In the genomic region with DNA sequence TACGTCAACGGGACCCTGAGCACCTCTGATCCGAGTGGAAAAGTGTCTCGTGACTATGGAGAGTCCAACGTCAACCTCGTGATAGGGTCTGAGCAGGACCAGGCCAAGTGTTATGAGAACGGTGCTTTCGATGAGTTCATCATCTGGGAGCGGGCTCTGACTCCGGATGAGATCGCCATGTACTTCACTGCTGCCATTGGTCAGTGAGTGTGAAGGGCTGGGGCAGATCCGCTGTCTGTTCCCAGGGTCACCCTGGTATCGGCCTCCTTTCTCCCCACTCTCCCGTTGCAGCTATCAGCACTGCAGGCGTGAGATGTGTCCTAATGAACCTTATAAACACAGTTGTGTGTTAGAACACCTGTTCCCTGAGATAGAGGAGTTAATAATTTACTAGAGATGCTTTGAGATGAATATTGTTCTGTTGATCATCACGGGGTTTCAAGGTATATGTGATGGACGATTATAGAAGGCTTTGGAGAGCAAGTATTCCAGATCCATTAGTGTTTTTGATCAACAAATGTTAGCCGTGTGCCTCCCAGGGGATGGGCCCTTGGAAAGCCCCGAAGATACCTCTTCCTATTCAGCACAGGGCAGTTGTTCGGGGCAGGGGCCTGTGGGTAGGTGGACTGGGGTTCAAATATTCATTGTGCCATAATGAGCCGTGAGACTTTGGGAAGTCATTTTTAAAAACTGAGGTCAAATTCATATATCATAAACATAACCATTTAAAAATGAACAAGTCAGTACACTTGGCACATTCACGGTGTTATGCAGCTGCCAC, we compare ENCODE assay signal across 16 cellular contexts. TPM values are rescaled to one million over a fixed set of nuclear protein-coding genes. Genes with fewer than 3 reads are reported as not detected.
DNase-seq lines count a peak whose midpoint lies in the region; ATAC-seq and TF ChIP-seq lines count a peak whose summit lies in the region.
"Had no signal": no experiment of that assay in that cellular context is flagged by ENCODE, and none has a peak within 500 bp of the region (broad histone marks: within the 10 kb centered on the region; RNA-seq: fewer than 3 reads in every experiment).

No MANE protein-coding gene starts in this region.

- no peaks in the 10 kb centered on the region for H4K20me1 ChIP-seq in hepatocyte (ENCODE audit: insufficient read depth, poor library complexity, severe bottlenecking)
- H4K20me1 ChIP-seq: BLaER1 treated with 17β-estradiol and CSF1 and Interleukin-3, amounts not matched to agents 10 nM and 100 nM had no signal

- no peak for TF ChIP-seq EP300 in sigmoid colon (IDR thresholded peaks at IDR 0.05)

- no peak for ATAC-seq in GM21381 (IDR thresholded peaks at IDR 0.05; ENCODE audit: unreplicated experiment)
- ATAC-seq: CD8-positive, alpha-beta T cell; K562; PC-3 had no signal

- H3K27ac ChIP-seq in hepatocyte (peak overlapping the region; percentile 67), sigmoid colon (no peak overlapping the region)
- H3K27ac ChIP-seq: BLaER1 treated with 17β-estradiol and CSF1 and Interleukin-3, amounts not matched to agents 10 nM and 100 nM had no signal

- no peak for TF ChIP-seq POLR2A in sigmoid colon (IDR thresholded peaks at IDR 0.05)

- H3K9me2 ChIP-seq in hepatocyte (replicated peaks; ENCODE audit: insufficient read depth) = no peaks in the 10 kb centered on the region

- 75% methylated on average over 22 of the region's 22 CpGs for WGBS in hepatocyte (ENCODE audit: low lambda C conversion rate, missing lambda C conversion rate)
- WGBS in sigmoid colon, 2 donors = 40 to 74% methylated on average over 22 of the region's 22 CpGs

- DNase-seq in DMS53 (lab: John Stamatoyannopoulos, UW) = peak; percentile 94
- DNase-seq in NCI-H526 treated with DMSO at 0.1 percent for 48 hours (lab: John Stamatoyannopoulos, UW) = peak; percentile 73
- peak; percentile 44 for DNase-seq in hepatocyte (ENCODE audit: low spot score)
- DNase-seq in sigmoid colon = peak; percentile 44
- no peak for DNase-seq in T1000 (lab: John Stamatoyannopoulos, UW)
- DNase-seq in activated CD4-positive, alpha-beta T cell treated with anti-CD3 and anti-CD28 coated beads, Interleukin-2, amount 50 U/mL, for 4 hours = no peak
- DNase-seq: DMS79 treated with DMSO at 0.1 percent for 48 hours, NCI-H1105, NCI-H2081 treated with DMSO at 0.1 percent for 48 hours, NCI-H446 treated with DMSO at 0.1 percent for 48 hours, PC-3, RPMI8226 had no signal

- no peak for TF ChIP-seq CTCF in hepatocyte (IDR thresholded peaks at IDR 0.05; ENCODE audit: poor library complexity)
- no peak for TF ChIP-seq CTCF in sigmoid colon (IDR thresholded peaks at IDR 0.05)

- no peak overlapping the region for H2AFZ ChIP-seq in hepatocyte

- H3K27me3 ChIP-seq in hepatocyte (no peaks in the 10 kb centered on the region), sigmoid colon (no peaks in the 10 kb centered on the region)
- H3K27me3 ChIP-seq: BLaER1 treated with 17β-estradiol and CSF1 and Interleukin-3, amounts not matched to agents 10 nM and 100 nM had no signal

- intact Hi-C loops in sigmoid colon (cut with DNase I) = no loop called here

- H3K36me3 ChIP-seq in hepatocyte (replicated peaks; ENCODE audit: insufficient read depth, low read depth) (no peaks in the 10 kb centered on the region), sigmoid colon (peaks cover 0 to 2% (median 0%) of the 10 kb centered on the region in 4 donors)
- H3K36me3 ChIP-seq: BLaER1 treated with 17β-estradiol and CSF1 and Interleukin-3, amounts not matched to agents 10 nM and 100 nM had no signal

- H3K4me3 ChIP-seq in hepatocyte (no peak overlapping the region), sigmoid colon (no peak overlapping the region)
- H3K4me3 ChIP-seq: BLaER1 treated with 17β-estradiol and CSF1 and Interleukin-3, amounts not matched to agents 10 nM and 100 nM; K562 had no signal

- no peak overlapping the region for H3K4me2 ChIP-seq in hepatocyte
- H3K4me2 ChIP-seq: BLaER1 treated with 17β-estradiol and CSF1 and Interleukin-3, amounts not matched to agents 10 nM and 100 nM had no signal

- H3K4me1 ChIP-seq in hepatocyte (ENCODE audit: insufficient read depth) (peaks cover 13% of the 10 kb centered on the region), sigmoid colon (peaks cover 0 to 2% (median under 1%) of the 10 kb centered on the region in 4 donors)

- no peaks in the 10 kb centered on the region for H3K79me2 ChIP-seq in hepatocyte

- H3K9me3 ChIP-seq in hepatocyte (ENCODE audit: low read depth) (no peaks in the 10 kb centered on the region), sigmoid colon (no peaks in the 10 kb centered on the region)
- H3K9me3 ChIP-seq: BLaER1 treated with 17β-estradiol and CSF1 and Interleukin-3, amounts not matched to agents 10 nM and 100 nM had no signal

RNA-seq across cellular contexts. Expression of a gene that starts 33.6 kb away (rescaled TPM):
- total RNA-seq in hepatocyte (14.2 and 18.5 TPM in 2 replicates), sigmoid colon (10 to 100 TPM in 3 of 4 donors, 1 to 10 TPM in 1; 7.2 to 22.5 (median 14.2) TPM)
- polyA plus RNA-seq in hepatocyte (12.7 and 18.1 TPM in 2 replicates), sigmoid colon (1 to 10 TPM in 2 of 3 donors, under 1 TPM in 1; 0.46 to 3.8 (median 3.0) TPM)
- total RNA-seq: CD8-positive, alpha-beta T cell had no signal

Comparison
In these comparisons a context has a peak if more than half of its experiments do, and no peak if none do; other contexts are left out.
1. DNase-seq: peak in DMS53 (single experiment), NCI-H526 treated with DMSO at 0.1 percent for 48 hours (single experiment), hepatocyte (single experiment) and sigmoid colon (single experiment); none in T1000 (single experiment) and activated CD4-positive, alpha-beta T cell treated with anti-CD3 and anti-CD28 coated beads, Interleukin-2, amount 50 U/mL, for 4 hours (0 of 2).